18 cellular contexts compared by ENCODE assay signal in the genomic region with DNA sequence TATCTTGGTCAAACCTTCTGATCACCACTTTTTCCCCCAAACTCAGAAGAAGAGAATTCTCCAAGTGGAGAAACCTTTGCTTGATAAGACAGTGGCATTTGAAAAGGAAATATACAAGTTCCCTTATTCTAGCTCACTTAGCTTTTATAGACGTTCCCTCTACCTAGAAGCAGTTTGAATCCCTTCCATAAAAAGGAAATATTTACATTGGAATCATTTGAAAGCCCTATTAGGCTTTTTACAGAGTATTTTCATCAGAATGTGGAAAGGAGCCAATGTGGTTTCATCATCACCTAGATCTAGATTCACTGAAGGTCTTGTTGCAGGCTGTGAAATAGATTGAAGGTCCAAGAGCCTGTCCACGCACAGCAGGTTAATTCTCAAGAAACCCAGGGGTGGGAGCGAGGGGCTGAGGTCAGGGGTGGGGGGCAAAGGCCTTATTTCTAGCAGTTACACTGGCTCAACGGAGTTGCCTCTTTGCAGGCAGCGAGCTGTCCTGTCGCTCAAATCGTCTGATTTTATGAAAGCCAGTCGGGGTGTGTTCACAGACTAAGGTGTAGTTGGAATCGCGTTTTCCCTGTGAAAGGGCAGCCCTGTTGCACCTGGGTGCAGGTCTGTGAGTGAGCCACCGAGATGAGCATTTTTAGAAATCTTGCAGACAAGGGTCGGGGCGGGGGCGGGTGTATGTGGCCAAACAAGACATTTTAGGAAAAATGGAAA. TPM values are rescaled to one million over a fixed set of nuclear protein-coding genes. Genes with fewer than 3 reads are reported as not detected.
DNase-seq lines count a peak whose midpoint lies in the region; ATAC-seq, FAIRE-seq and TF ChIP-seq lines count a peak whose summit lies in the region.
"Had no signal": no experiment of that assay in that cellular context is flagged by ENCODE, and none has a peak within 500 bp of the region (broad histone marks: within the 10 kb centered on the region; RNA-seq: fewer than 3 reads in every experiment).

No MANE protein-coding gene starts in this region.

- CTCF ChIA-PET in A673 (lab: Charles Lee) = no interaction called here

- 87 to 89% methylated on average over 14 of the region's 14 CpGs for WGBS in upper lobe of left lung, 2 donors

- no TSS peak for BruUV-seq in A673 (replicated peaks; lab: Mats Ljungman, UMichigan)

- H3K27me3 ChIP-seq in A673 (replicated peaks; ENCODE audit: insufficient read depth, low read depth, low read length, poor library complexity) (no peaks in the 10 kb centered on the region), astrocyte (ENCODE audit: insufficient read depth, low read length) (no peaks in the 10 kb centered on the region), upper lobe of left lung (no peaks in the 10 kb centered on the region)
- H3K27me3 ChIP-seq: hepatocyte had no signal

- POLR2A ChIA-PET in A673 (lab: Charles Lee; ENCODE audit: low non-redundant PET) = interaction anchor here (0.7 kb wide), 1 partner anchor 528 kb away, joined by 5 read pairs; no protein-coding TSS in a partner anchor

- H4K20me1 ChIP-seq in astrocyte (ENCODE audit: insufficient read depth, low read length) = no peaks in the 10 kb centered on the region

- no peaks in the 10 kb centered on the region for H3K27me3 Mint-ChIP-seq in astrocyte (ENCODE audit: low read depth, unreplicated experiment)

- H3K9ac ChIP-seq in astrocyte (ENCODE audit: low read length) = no peak overlapping the region

- no peak overlapping the region for H3K4me2 ChIP-seq in astrocyte (ENCODE audit: low read length)
- H3K4me2 ChIP-seq: hepatocyte had no signal

- H3K4me3 Mint-ChIP-seq in astrocyte (ENCODE audit: unreplicated experiment) = no peak overlapping the region
- H3K4me3 Mint-ChIP-seq: activated naive CD4-positive, alpha-beta T cell treated with anti-CD3 and anti-CD28 coated beads for 36 hours had no signal

- H3K9me3 Mint-ChIP-seq in astrocyte (ENCODE audit: unreplicated experiment) = no peaks in the 10 kb centered on the region
- H3K9me3 Mint-ChIP-seq: activated naive CD4-positive, alpha-beta T cell treated with anti-CD3 and anti-CD28 coated beads for 36 hours had no signal

- no peak overlapping the region for H3K4me3 ChIP-seq in A673 (ENCODE audit: low read depth, low read length, poor library complexity, severe bottlenecking)
- H3K4me3 ChIP-seq in astrocyte (ENCODE audit: insufficient read depth, low read depth, low read length) = no peak overlapping the region
- no peak overlapping the region for H3K4me3 ChIP-seq in fibroblast of the aortic adventitia (ENCODE audit: low read depth, low read length)
- H3K4me3 ChIP-seq in upper lobe of left lung = no peak overlapping the region
- H3K4me3 ChIP-seq: hepatocyte had no signal

- ATAC-seq in upper lobe of left lung (ENCODE audit: low FRiP score in 2 of 2) = no peak
- no peak for ATAC-seq in GM21526 (IDR thresholded peaks at IDR 0.05; ENCODE audit: low FRiP score, unreplicated experiment)

- no peaks in the 10 kb centered on the region for H3K4me1 Mint-ChIP-seq in astrocyte (ENCODE audit: low read depth, unreplicated experiment)

- intact Hi-C loops in A673 (cut with micrococcal nuclease; ENCODE audit: unreplicated experiment) = no loop called here

- no peak for DNase-seq in A673 (ENCODE audit: low spot score)
- peak; percentile 3 for DNase-seq in HCEC 1CT
- DNase-seq in astrocyte (ENCODE audit: low read depth) = peak; percentile 18
- DNase-seq in fibroblast of the aortic adventitia (ENCODE audit: low read depth) = peak; percentile 90
- DNase-seq in NCI-H82 treated with DMSO at 0.1 percent for 48 hours (lab: John Stamatoyannopoulos, UW; ENCODE audit: unreplicated experiment) = no peak
- DNase-seq in upper lobe of left lung = no peak
- DNase-seq in cerebellum (ENCODE audit: low spot score) = no peak
- DNase-seq: activated CD4-positive, alpha-beta T cell treated with anti-CD3 and anti-CD28 coated beads for 4 hours; activated naive CD4-positive, alpha-beta T cell treated with anti-CD3 and anti-CD28 coated beads for 36 hours; central memory CD4-positive, alpha-beta T cell; kidney glomerular epithelial cell; NCI-H1092; SIG-M5; T-helper 9 cell had no signal

- H3K79me2 ChIP-seq in astrocyte (ENCODE audit: insufficient read depth, low read length) = no peaks in the 10 kb centered on the region
- H3K79me2 ChIP-seq: hepatocyte had no signal

- no peak for TF ChIP-seq CTCF in A673 (conservative IDR thresholded peaks at IDR 0.05; ENCODE audit: low read depth, low read length)
- TF ChIP-seq CTCF in astrocyte (IDR thresholded peaks at IDR 0.05; ENCODE audit: insufficient read depth, low read depth, low read length) = no peak
- TF ChIP-seq CTCF in fibroblast of the aortic adventitia (IDR thresholded peaks at IDR 0.05; ENCODE audit: insufficient read depth, low read length) = no peak
- TF ChIP-seq CTCF in upper lobe of left lung (IDR thresholded peaks at IDR 0.05) = no peak

- H3K9me3 ChIP-seq in A673 (ENCODE audit: low read depth, low read length, poor library complexity, severe bottlenecking) (no peaks in the 10 kb centered on the region), astrocyte (ENCODE audit: insufficient read depth, low read depth, low read length) (no peaks in the 10 kb centered on the region), upper lobe of left lung (no peaks in the 10 kb centered on the region)

- H3K36me3 Mint-ChIP-seq in astrocyte (ENCODE audit: low read depth, unreplicated experiment) = peaks cover 22% of the 10 kb centered on the region

- FAIRE-seq in astrocyte (lab: Jason Lieb, UNC) = no peak
- FAIRE-seq: endothelial cell of umbilical vein, GM19239 had no signal

- H3K27ac ChIP-seq in A673 (ENCODE audit: low read depth, low read length, poor library complexity, severe bottlenecking) (peak overlapping the region; percentile 2), astrocyte (ENCODE audit: low read depth, low read length) (no peak overlapping the region), upper lobe of left lung (no peak overlapping the region)
- H3K27ac ChIP-seq: hepatocyte had no signal

- H2AFZ ChIP-seq in astrocyte (ENCODE audit: low read depth, low read length) = no peak overlapping the region
- H2AFZ ChIP-seq: hepatocyte had no signal

- TF ChIP-seq POLR2A in upper lobe of left lung (IDR thresholded peaks at IDR 0.05) = no peak

- no peak overlapping the region for H3K27ac Mint-ChIP-seq in astrocyte (ENCODE audit: unreplicated experiment)
- H3K27ac Mint-ChIP-seq: activated naive CD4-positive, alpha-beta T cell treated with anti-CD3 and anti-CD28 coated beads for 36 hours had no signal

- peaks cover 8% of the 10 kb centered on the region for H3K4me1 ChIP-seq in A673 (ENCODE audit: insufficient read depth, low read length, poor library complexity, severe bottlenecking)
- no peaks in the 10 kb centered on the region for H3K4me1 ChIP-seq in astrocyte (ENCODE audit: insufficient read depth, low read length)
- no peaks in the 10 kb centered on the region for H3K4me1 ChIP-seq in upper lobe of left lung

- no peak for TF ChIP-seq EP300 in upper lobe of left lung (IDR thresholded peaks at IDR 0.05)

- H3K36me3 ChIP-seq in A673 (ENCODE audit: insufficient read depth, low read length, poor library complexity, severe bottlenecking) (peaks cover 13% of the 10 kb centered on the region), astrocyte (ENCODE audit: insufficient read depth, low read length) (peaks cover 17% of the 10 kb centered on the region), upper lobe of left lung (peaks cover 0 to 60% (median 32%) of the 10 kb centered on the region in 4 donors)

RNA-seq across cellular contexts. Expression of gene AACS, which starts 45.6 kb away (rescaled TPM):
- total RNA-seq in A673 (2021) = 20.1 and 24.8 TPM in 2 replicates
- total RNA-seq in astrocyte = 22.0 and 22.5 TPM in 2 replicates
- total RNA-seq in fibroblast of the aortic adventitia (ENCODE audit: low replicate concordance) = 12.0 and 25.1 TPM in 2 replicates
- total RNA-seq in upper lobe of left lung = 10 to 100 TPM; 14.7 to 28.6 (median 25.5) TPM
- 23.0 TPM for total RNA-seq in cerebellum

Comparison
In these comparisons a context has a peak if more than half of its experiments do, and no peak if none do; other contexts are left out.
1. DNase-seq: peak in HCEC 1CT (single experiment), astrocyte (single experiment) and fibroblast of the aortic adventitia (single experiment); none in A673 (single experiment), NCI-H82 treated with DMSO at 0.1 percent for 48 hours (single experiment), upper lobe of left lung (0 of 2) and cerebellum (single experiment).